Comparison of ENCODE assay signal across 20 cellular contexts in the genomic region with DNA sequence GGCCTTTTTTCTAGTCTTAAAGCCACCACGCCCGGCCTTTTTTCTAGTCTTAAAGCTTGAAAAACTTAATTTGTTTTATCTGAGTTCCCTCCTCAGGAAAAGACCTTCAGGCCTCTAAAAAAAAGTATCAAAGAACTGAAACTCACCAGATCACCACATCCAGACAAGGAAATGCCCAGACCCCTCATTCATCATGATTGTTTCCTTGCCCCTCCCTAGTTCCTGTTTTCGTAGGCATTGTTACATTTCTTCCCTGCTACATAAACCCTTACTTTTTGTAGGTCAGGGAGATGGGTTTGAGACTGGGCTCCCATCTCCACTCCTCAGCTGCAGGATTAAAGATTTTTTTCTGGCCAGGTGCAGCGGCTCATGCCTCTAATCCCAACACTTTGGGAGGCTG. TPM values are rescaled to one million over a fixed set of nuclear protein-coding genes. Genes with fewer than 3 reads are reported as not detected.
A peak's percentile ranks its signal among the peaks of the same experiment; 100 is the strongest.
DNase-seq lines count a peak whose midpoint lies in the region; ATAC-seq, FAIRE-seq and TF ChIP-seq lines count a peak whose summit lies in the region.
"Had no signal": no experiment of that assay in that cellular context is flagged by ENCODE, and none has a peak within 500 bp of the region (broad histone marks: within the 10 kb centered on the region; RNA-seq: fewer than 3 reads in every experiment).

No MANE protein-coding gene starts in this region.

- DNase-seq in CD1c-positive myeloid dendritic cell (ENCODE audit: extremely low spot score) (peak; percentile 79), KBM-7 (peak; percentile 69), H54 (ENCODE audit: insufficient read length, low spot score) (no peak)
- no peak for DNase-seq in activated naive CD8-positive, alpha-beta T cell treated with anti-CD3 and anti-CD28 coated beads, Interleukin-2, amount 10 ng/mL, durations not matched to agents 7 days and 5 days
- no peak for DNase-seq in naive thymus-derived CD8-positive, alpha-beta T cell
- DNase-seq in stimulated activated CD4-positive, alpha-beta T cell treated with anti-CD3 and anti-CD28 coated beads, Interleukin-12 subunit alpha, Interleukin-12 subunit beta, amount 100 ng/mL, for 4 hours = no peak
- DNase-seq: activated effector memory CD4-positive, alpha-beta T cell treated with anti-CD3 and anti-CD28 coated beads, Interleukin-2, amount 50 U/mL, for 16 hours; body of pancreas; CD8-positive, alpha-beta memory T cell; DND-41; glutamatergic neuron; IMR-90; NCI-H2029 treated with DMSO at 0.1 percent for 48 hours; NCI-H524 treated with DMSO at 0.1 percent for 48 hours; stimulated activated CD4-positive, alpha-beta T cell treated with anti-CD3 and anti-CD28 coated beads, Interleukin-2, amount 100 ng/mL, for 48 hours; testis; WERI-Rb-1 had no signal

- in situ Hi-C loops in KBM-7 (cut with MboI; ENCODE audit: low pct_unique_long_range_greater_than_20kb, low sequenced_read_pairs) = no loop called here

- ATAC-seq in activated naive CD8-positive, alpha-beta T cell treated with anti-CD3 and anti-CD28 coated beads, Interleukin-2, amount 10 ng/mL, durations not matched to agents 7 days and 5 days (ENCODE audit: low read depth) = no peak
- no peak for ATAC-seq in naive thymus-derived CD8-positive, alpha-beta T cell
- no peak for ATAC-seq in GM18909 (IDR thresholded peaks at IDR 0.05; ENCODE audit: poor library complexity, unreplicated experiment)
- ATAC-seq: body of pancreas, sciatic nerve had no signal

- H3K36me3 Mint-ChIP-seq in activated naive CD8-positive, alpha-beta T cell treated with anti-CD3 and anti-CD28 coated beads, Interleukin-2, amount 10 ng/mL, durations not matched to agents 7 days and 5 days = peaks cover 10% of the 10 kb centered on the region
- peaks cover 0 to 4% (median 0%) of the 10 kb centered on the region in 3 donors for H3K36me3 Mint-ChIP-seq in naive thymus-derived CD8-positive, alpha-beta T cell
- H3K36me3 Mint-ChIP-seq: CD8-positive, alpha-beta memory T cell had no signal

- no peak for FAIRE-seq in H54 (lab: Jason Lieb, UNC)
- FAIRE-seq: GM19239 had no signal

- H3K4me1 Mint-ChIP-seq in activated naive CD8-positive, alpha-beta T cell treated with anti-CD3 and anti-CD28 coated beads, Interleukin-2, amount 10 ng/mL, durations not matched to agents 7 days and 5 days = peaks cover 33% of the 10 kb centered on the region
- H3K4me1 Mint-ChIP-seq in naive thymus-derived CD8-positive, alpha-beta T cell = peaks cover 22 to 57% (median 48%) of the 10 kb centered on the region in 4 donors

- H3K4me3 Mint-ChIP-seq in activated naive CD8-positive, alpha-beta T cell treated with anti-CD3 and anti-CD28 coated beads, Interleukin-2, amount 10 ng/mL, durations not matched to agents 7 days and 5 days = peak overlapping the region; percentile 35
- peak overlapping the region in 9 of 10 donors; percentile 2 to 61 (median 49) for H3K4me3 Mint-ChIP-seq in naive thymus-derived CD8-positive, alpha-beta T cell
- H3K4me3 Mint-ChIP-seq: CD8-positive, alpha-beta memory T cell had no signal

- peak overlapping the region; percentile 78 for H3K27ac Mint-ChIP-seq in activated naive CD8-positive, alpha-beta T cell treated with anti-CD3 and anti-CD28 coated beads, Interleukin-2, amount 10 ng/mL, durations not matched to agents 7 days and 5 days
- H3K27ac Mint-ChIP-seq in naive thymus-derived CD8-positive, alpha-beta T cell = peak overlapping the region in 9 of 10 donors; percentile 9 to 93 (median 77)

- no peaks in the 10 kb centered on the region for H3K27me3 Mint-ChIP-seq in activated naive CD8-positive, alpha-beta T cell treated with anti-CD3 and anti-CD28 coated beads, Interleukin-2, amount 10 ng/mL, durations not matched to agents 7 days and 5 days
- peaks cover 0 to 2% (median 0%) of the 10 kb centered on the region in 5 donors for H3K27me3 Mint-ChIP-seq in naive thymus-derived CD8-positive, alpha-beta T cell

- no peaks in the 10 kb centered on the region for H3K9me3 Mint-ChIP-seq in activated naive CD8-positive, alpha-beta T cell treated with anti-CD3 and anti-CD28 coated beads, Interleukin-2, amount 10 ng/mL, durations not matched to agents 7 days and 5 days
- H3K9me3 Mint-ChIP-seq in naive thymus-derived CD8-positive, alpha-beta T cell = peaks cover 0 to 6% (median 0%) of the 10 kb centered on the region in 9 donors
- H3K9me3 Mint-ChIP-seq: CD8-positive, alpha-beta memory T cell had no signal

- POLR2A ChIA-PET in activated naive CD8-positive, alpha-beta T cell treated with anti-CD3 and anti-CD28 coated beads, Interleukin-2, amount 10 ng/mL, durations not matched to agents 7 days and 5 days (lab: Charles Lee) = interaction anchor here (0.7 to 1.0 kb wide), 2 partner anchors 16 to 71 kb away, joined by 3 read pairs; no protein-coding TSS in a partner anchor
- POLR2A ChIA-PET in naive thymus-derived CD8-positive, alpha-beta T cell (lab: Charles Lee) = interaction anchor here (0.7 kb wide), 2 partner anchors 55 to 231 kb away, joined by 5 to 6 read pairs; partner anchors contain the start of gene CD9

- TF ChIP-seq POLR2A in H54 (IDR thresholded peaks at IDR 0.05; ENCODE audit: low read depth, low read length) = no peak

RNA-seq across cellular contexts. Expression of gene VWF, which starts 21.1 kb away (rescaled TPM):
- total RNA-seq in activated naive CD8-positive, alpha-beta T cell treated with anti-CD3 and anti-CD28 coated beads, Interleukin-2, amount 10 ng/mL, durations not matched to agents 7 days and 5 days = under 1 TPM; 0.23 to 0.44 TPM
- under 1 TPM; 0.08 to 0.60 TPM for total RNA-seq in naive thymus-derived CD8-positive, alpha-beta T cell
- polyA plus RNA-seq in naive thymus-derived CD8-positive, alpha-beta T cell = not detected
- polyA plus RNA-seq: CD8-positive, alpha-beta memory T cell had no signal

RNA-seq across cellular contexts. Expression of gene CD9, which starts 54.6 kb away (rescaled TPM):
- 10 to 100 TPM in 1 of 2 experiments, 1 to 10 TPM in 1; 8.8 to 14.0 TPM for total RNA-seq in activated naive CD8-positive, alpha-beta T cell treated with anti-CD3 and anti-CD28 coated beads, Interleukin-2, amount 10 ng/mL, durations not matched to agents 7 days and 5 days
- 10 to 100 TPM in 1 of 2 experiments, 1 to 10 TPM in 1; 7.9 to 11.7 TPM for total RNA-seq in naive thymus-derived CD8-positive, alpha-beta T cell
- polyA plus RNA-seq in naive thymus-derived CD8-positive, alpha-beta T cell = 10 to 100 TPM; 23.4 to 43.4 (median 41.7) TPM

Comparison
In these comparisons a context has a peak if more than half of its experiments do, and no peak if none do; other contexts are left out.
1. DNase-seq: peak in CD1c-positive myeloid dendritic cell (single experiment) and KBM-7 (single experiment); none in activated naive CD8-positive, alpha-beta T cell treated with anti-CD3 and anti-CD28 coated beads, Interleukin-2, amount 10 ng/mL, durations not matched to agents 7 days and 5 days (single experiment), naive thymus-derived CD8-positive, alpha-beta T cell (0 of 10), H54 (single experiment) and stimulated activated CD4-positive, alpha-beta T cell treated with anti-CD3 and anti-CD28 coated beads, Interleukin-12 subunit alpha, Interleukin-12 subunit beta, amount 100 ng/mL, for 4 hours (single experiment).